ENCODE assay signal across 10 cellular contexts in genomic region chr3:71421475-71421819, GRCh38.
DNase-seq lines count a peak whose midpoint lies in the region; ATAC-seq and TF ChIP-seq lines count a peak whose summit lies in the region.
"Had no signal": no experiment of that assay in that cellular context is flagged by ENCODE, and none has a peak within 500 bp of the region (broad histone marks: within the 10 kb centered on the region; RNA-seq: fewer than 3 reads in every experiment).

No MANE protein-coding gene starts in this region.

- no peak for TF ChIP-seq CTCF in GM10248 (IDR thresholded peaks at IDR 0.05; ENCODE audit: control extremely low read depth, extremely low read depth, low read depth, missing control alignments)

- H3K36me3 Mint-ChIP-seq in activated naive CD4-positive, alpha-beta T cell treated with anti-CD3 and anti-CD28 coated beads, Interleukin-2, amount 10 ng/mL, durations not matched to agents 7 days and 5 days = peaks cover 15% of the 10 kb centered on the region

- ATAC-seq in HG02870 (IDR thresholded peaks at IDR 0.05; ENCODE audit: unreplicated experiment) = peak; percentile 44
- ATAC-seq in stimulated activated naive CD8-positive, alpha-beta T cell treated with anti-CD3 and anti-CD28 coated beads, Interleukin-15, amount 100 ng/mL, for 72 hours = no peak

- CTCF ChIA-PET in activated naive CD4-positive, alpha-beta T cell treated with anti-CD3 and anti-CD28 coated beads, Interleukin-2, amount 10 ng/mL, durations not matched to agents 7 days and 5 days (lab: Charles Lee) = interaction anchor here (0.8 to 1.5 kb wide), 2 partner anchors 21 to 61 kb away, joined by 3 to 5 read pairs; no protein-coding TSS in a partner anchor
- CTCF ChIA-PET in GM10248 (lab: Yijun Ruan, JAX) = no interaction called here

- no peak for DNase-seq in activated naive CD4-positive, alpha-beta T cell treated with anti-CD3 and anti-CD28 coated beads, Interleukin-2, amount 10 ng/mL, durations not matched to agents 7 days and 5 days
- no peak for DNase-seq in activated naive CD4-positive, alpha-beta T cell treated with Interleukin-2 at 50 U/mL for 16 hours
- DNase-seq in NAMALWA (ENCODE audit: low spot score) = peak; percentile 64
- no peak for DNase-seq in stimulated activated naive CD8-positive, alpha-beta T cell treated with anti-CD3 and anti-CD28 coated beads, Interleukin-15, amount 100 ng/mL, for 72 hours
- DNase-seq in GM10248 (ENCODE audit: extremely low spot score) = no peak
- DNase-seq in UCSD-AML1 (lab: John Stamatoyannopoulos, UW; ENCODE audit: unreplicated experiment) = no peak
- DNase-seq in GF-D8 (lab: John Stamatoyannopoulos, UW) = no peak
- DNase-seq: NCI-H1092, SW 1271 had no signal

- no peaks in the 10 kb centered on the region for H3K27me3 Mint-ChIP-seq in activated naive CD4-positive, alpha-beta T cell treated with anti-CD3 and anti-CD28 coated beads, Interleukin-2, amount 10 ng/mL, durations not matched to agents 7 days and 5 days
- H3K27me3 Mint-ChIP-seq in stimulated activated naive CD8-positive, alpha-beta T cell treated with anti-CD3 and anti-CD28 coated beads, Interleukin-15, amount 100 ng/mL, for 72 hours = no peaks in the 10 kb centered on the region

- no peak overlapping the region for H3K4me3 Mint-ChIP-seq in activated naive CD4-positive, alpha-beta T cell treated with anti-CD3 and anti-CD28 coated beads, Interleukin-2, amount 10 ng/mL, durations not matched to agents 7 days and 5 days
- H3K4me3 Mint-ChIP-seq in stimulated activated naive CD8-positive, alpha-beta T cell treated with anti-CD3 and anti-CD28 coated beads, Interleukin-15, amount 100 ng/mL, for 72 hours = peak overlapping the region; percentile 77

- H3K27ac Mint-ChIP-seq in activated naive CD4-positive, alpha-beta T cell treated with anti-CD3 and anti-CD28 coated beads, Interleukin-2, amount 10 ng/mL, durations not matched to agents 7 days and 5 days = peak overlapping the region; percentile 96
- H3K27ac Mint-ChIP-seq in stimulated activated naive CD8-positive, alpha-beta T cell treated with anti-CD3 and anti-CD28 coated beads, Interleukin-15, amount 100 ng/mL, for 72 hours = peak overlapping the region; percentile 52 to 98

- H3K4me1 Mint-ChIP-seq in activated naive CD4-positive, alpha-beta T cell treated with anti-CD3 and anti-CD28 coated beads, Interleukin-2, amount 10 ng/mL, durations not matched to agents 7 days and 5 days = peaks cover 87% of the 10 kb centered on the region
- peaks cover 100% of the 10 kb centered on the region for H3K4me1 Mint-ChIP-seq in stimulated activated naive CD8-positive, alpha-beta T cell treated with anti-CD3 and anti-CD28 coated beads, Interleukin-15, amount 100 ng/mL, for 72 hours

- no peaks in the 10 kb centered on the region for H3K9me3 Mint-ChIP-seq in activated naive CD4-positive, alpha-beta T cell treated with anti-CD3 and anti-CD28 coated beads, Interleukin-2, amount 10 ng/mL, durations not matched to agents 7 days and 5 days
- H3K9me3 Mint-ChIP-seq in stimulated activated naive CD8-positive, alpha-beta T cell treated with anti-CD3 and anti-CD28 coated beads, Interleukin-15, amount 100 ng/mL, for 72 hours = no peaks in the 10 kb centered on the region

- POLR2A ChIA-PET in GM10248 (lab: Yijun Ruan, JAX) = interaction anchor here (0.7 kb wide), 1 partner anchor 34 kb away, joined by 3 read pairs; no protein-coding TSS in a partner anchor
